Comparison of ENCODE assay signal across 2 cellular contexts in genomic region chr5:173853370-173854131, GRCh38.
TF ChIP-seq lines count a peak whose summit lies in the region.

No MANE protein-coding gene starts in this region.

TF ChIP-seq in HepG2, 621 proteins besides CTCF, POLR2A, EP300 and RAD21:
- TF ChIP-seq, protein P1, sequence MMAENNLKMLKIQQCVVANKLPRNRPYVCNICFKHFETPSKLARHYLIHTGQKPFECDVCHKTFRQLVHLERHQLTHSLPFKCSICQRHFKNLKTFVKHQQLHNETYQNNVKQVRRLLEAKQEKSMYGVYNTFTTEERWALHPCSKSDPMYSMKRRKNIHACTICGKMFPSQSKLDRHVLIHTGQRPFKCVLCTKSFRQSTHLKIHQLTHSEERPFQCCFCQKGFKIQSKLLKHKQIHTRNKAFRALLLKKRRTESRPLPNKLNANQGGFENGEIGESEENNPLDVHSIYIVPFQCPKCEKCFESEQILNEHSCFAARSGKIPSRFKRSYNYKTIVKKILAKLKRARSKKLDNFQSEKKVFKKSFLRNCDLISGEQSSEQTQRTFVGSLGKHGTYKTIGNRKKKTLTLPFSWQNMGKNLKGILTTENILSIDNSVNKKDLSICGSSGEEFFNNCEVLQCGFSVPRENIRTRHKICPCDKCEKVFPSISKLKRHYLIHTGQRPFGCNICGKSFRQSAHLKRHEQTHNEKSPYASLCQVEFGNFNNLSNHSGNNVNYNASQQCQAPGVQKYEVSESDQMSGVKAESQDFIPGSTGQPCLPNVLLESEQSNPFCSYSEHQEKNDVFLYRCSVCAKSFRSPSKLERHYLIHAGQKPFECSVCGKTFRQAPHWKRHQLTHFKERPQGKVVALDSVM (CRISPR knock-in tag; IDR thresholded peaks at IDR 0.05), result peak; percentile 87
- no peak for TF ChIP-seq SP2 (CRISPR knock-in tag; IDR thresholded peaks at IDR 0.05)
- 0 out of 2 replicates have a peak, but pooled peaks have one; percentile 35 for TF ChIP-seq PAXIP1 (CRISPR knock-in tag; conservative IDR thresholded peaks at IDR 0.05)
- no peak for TF ChIP-seq KLF12 (CRISPR knock-in tag; IDR thresholded peaks at IDR 0.05; ENCODE audit: borderline replicate concordance)
- TF ChIP-seq HNF4A (CRISPR knock-in tag; IDR thresholded peaks at IDR 0.05), result peak; percentile 50
- peak; percentile 78; the same call in 1 of the 2 replicates for TF ChIP-seq RAD51 (IDR thresholded peaks at IDR 0.05; ENCODE audit: borderline replicate concordance)
- peak; percentile 67; the same call in 1 of the 2 replicates for TF ChIP-seq ZKSCAN1 (IDR thresholded peaks at IDR 0.05; ENCODE audit: low read length)
- TF ChIP-seq RARA (CRISPR knock-in tag; IDR thresholded peaks at IDR 0.05), result peak; percentile 18; the same call in 1 of the 2 replicates
- no peak for TF ChIP-seq SRF (IDR thresholded peaks at IDR 0.05; ENCODE audit: low read depth, low read length)
- peak; percentile 59 for TF ChIP-seq PATZ1 (CRISPR knock-in tag; IDR thresholded peaks at IDR 0.05)
- no peak for TF ChIP-seq NR2F1 (CRISPR knock-in tag; IDR thresholded peaks at IDR 0.05)

TF ChIP-seq in SK-N-SH, 30 proteins besides CTCF, POLR2A, EP300 and RAD21:
- TF ChIP-seq IRF3 (IDR thresholded peaks at IDR 0.05; ENCODE audit: low read depth, low read length) (no peak), SIN3A (IDR thresholded peaks at IDR 0.05; ENCODE audit: borderline replicate concordance, low read depth, low read length) (no peak), FOXJ3 (CRISPR knock-in tag; IDR thresholded peaks at IDR 0.05) (no peak), YY1 (IDR thresholded peaks at IDR 0.05; ENCODE audit: low read depth) (no peak), CHD2 (IDR thresholded peaks at IDR 0.05; ENCODE audit: low read length, partially characterized antibody) (no peak), TEAD4 (IDR thresholded peaks at IDR 0.05; ENCODE audit: borderline replicate concordance, insufficient read depth) (no peak), FOSL2 (IDR thresholded peaks at IDR 0.05; ENCODE audit: borderline replicate concordance, low read depth) (no peak), GATA2 (CRISPR knock-in tag; IDR thresholded peaks at IDR 0.05) (no peak), GABPA (IDR thresholded peaks at IDR 0.05; ENCODE audit: low read depth) (no peak)
- TF ChIP-seq, protein P2, sequence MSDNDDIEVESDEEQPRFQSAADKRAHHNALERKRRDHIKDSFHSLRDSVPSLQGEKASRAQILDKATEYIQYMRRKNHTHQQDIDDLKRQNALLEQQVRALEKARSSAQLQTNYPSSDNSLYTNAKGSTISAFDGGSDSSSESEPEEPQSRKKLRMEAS (IDR thresholded peaks at IDR 0.05; ENCODE audit: low read depth), result no peak
